ENCODE assay signal across 17 cellular contexts in the genomic region with DNA sequence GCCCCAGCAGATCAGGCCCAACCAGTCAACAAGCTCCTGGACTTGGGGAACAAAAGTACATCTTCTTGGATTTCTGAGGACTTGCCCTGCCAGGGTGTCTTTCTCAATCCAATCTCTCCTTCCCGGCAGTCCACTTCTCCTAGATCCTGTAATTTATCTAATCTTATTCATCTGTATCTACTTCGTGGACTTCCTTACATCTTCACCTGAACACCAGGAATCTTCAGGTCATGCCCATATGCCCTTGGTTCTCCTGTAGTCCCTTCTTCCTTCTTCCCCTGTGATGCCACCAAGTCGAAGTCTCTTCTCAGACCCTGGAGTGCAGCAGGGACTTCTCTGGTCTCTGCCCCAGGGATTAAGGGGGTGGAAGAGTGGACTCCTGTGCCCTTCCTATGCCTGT.
A peak's percentile ranks its signal among the peaks of the same experiment; 100 is the strongest.
DNase-seq lines count a peak whose midpoint lies in the region; ATAC-seq, FAIRE-seq and TF ChIP-seq lines count a peak whose summit lies in the region.
"Had no signal": no experiment of that assay in that cellular context is flagged by ENCODE, and none has a peak within 500 bp of the region (broad histone marks: within the 10 kb centered on the region; RNA-seq: fewer than 3 reads in every experiment).

No MANE protein-coding gene starts in this region.

- POLR2A ChIA-PET in activated CD4-positive, alpha-beta T cell treated with anti-CD3 and anti-CD28 coated beads, Interleukin-2, amount 10 ng/mL, durations not matched to agents 7 days and 5 days (lab: Charles Lee), result no interaction called here

- no peak overlapping the region for H3K4me3 Mint-ChIP-seq in activated CD4-positive, alpha-beta T cell treated with anti-CD3 and anti-CD28 coated beads, Interleukin-2, amount 10 ng/mL, durations not matched to agents 7 days and 5 days
- H3K4me3 Mint-ChIP-seq in neural crest cell, result no peak overlapping the region
- no peak overlapping the region for H3K4me3 Mint-ChIP-seq in activated T-cell treated with anti-CD3 and anti-CD28 coated beads, Interleukin-2, amount 50 U/mL, for 4 hours
- H3K4me3 Mint-ChIP-seq: CD4-positive, CD25-positive, alpha-beta regulatory T cell had no signal

- H3K36me3 ChIP-seq in bronchial epithelial cell (ENCODE audit: control insufficient read depth, insufficient read depth, low read length), result no peaks in the 10 kb centered on the region
- H3K36me3 ChIP-seq: HAP-1 had no signal

- no peaks in the 10 kb centered on the region for H3K36me3 Mint-ChIP-seq in activated CD4-positive, alpha-beta T cell treated with anti-CD3 and anti-CD28 coated beads, Interleukin-2, amount 10 ng/mL, durations not matched to agents 7 days and 5 days (ENCODE audit: low read depth)
- H3K36me3 Mint-ChIP-seq in neural crest cell (ENCODE audit: low read depth), result no peaks in the 10 kb centered on the region
- no peaks in the 10 kb centered on the region for H3K36me3 Mint-ChIP-seq in activated T-cell treated with anti-CD3 and anti-CD28 coated beads, Interleukin-2, amount 50 U/mL, for 4 hours (ENCODE audit: insufficient read depth)
- H3K36me3 Mint-ChIP-seq: CD4-positive, CD25-positive, alpha-beta regulatory T cell had no signal

- DNase-seq in activated CD4-positive, alpha-beta T cell treated with anti-CD3 and anti-CD28 coated beads, Interleukin-2, amount 10 ng/mL, durations not matched to agents 7 days and 5 days, result no peak
- DNase-seq in activated CD4-positive, alpha-beta T cell treated with anti-CD3 and anti-CD28 coated beads, Interleukin-2, amount 50 U/mL, for 4 hours, result no peak
- no peak for DNase-seq in bronchial epithelial cell (ENCODE audit: low read depth)
- DNase-seq in neural crest cell (ENCODE audit: low read depth, low spot score), result no peak
- no peak for DNase-seq in activated T-cell treated with anti-CD3 and anti-CD28 coated beads, Interleukin-2, amount 50 U/mL, for 4 hours
- DNase-seq in activated CD4-positive, CD25-positive, alpha-beta regulatory T cell treated with anti-CD3 and anti-CD28 coated beads, Interleukin-2, amount 50 U/mL, for 72 hours, result no peak
- DNase-seq in ureter (ENCODE audit: low spot score), result no peak
- DNase-seq: C1 segment of cervical spinal cord; Caco-2; CD4-positive, CD25-positive, alpha-beta regulatory T cell; GM23248 had no signal

- H3K27me3 Mint-ChIP-seq in activated CD4-positive, alpha-beta T cell treated with anti-CD3 and anti-CD28 coated beads, Interleukin-2, amount 10 ng/mL, durations not matched to agents 7 days and 5 days, result peaks cover 42% of the 10 kb centered on the region
- peaks cover 95% of the 10 kb centered on the region for H3K27me3 Mint-ChIP-seq in neural crest cell (ENCODE audit: low read depth)
- peaks cover 34% of the 10 kb centered on the region for H3K27me3 Mint-ChIP-seq in activated T-cell treated with anti-CD3 and anti-CD28 coated beads, Interleukin-2, amount 50 U/mL, for 4 hours (ENCODE audit: low read depth)

- ATAC-seq in activated T-cell treated with anti-CD3 and anti-CD28 coated beads, Interleukin-2, amount 50 U/mL, for 4 hours, result no peak

- H3K27me3 ChIP-seq in bronchial epithelial cell (ENCODE audit: control insufficient read depth, insufficient read depth, low read length), result peaks cover 5% of the 10 kb centered on the region

- H3K27ac Mint-ChIP-seq in activated CD4-positive, alpha-beta T cell treated with anti-CD3 and anti-CD28 coated beads, Interleukin-2, amount 10 ng/mL, durations not matched to agents 7 days and 5 days, result peak overlapping the region; percentile 15
- peak overlapping the region; percentile 45 for H3K27ac Mint-ChIP-seq in neural crest cell (ENCODE audit: unreplicated experiment)

- no peaks in the 10 kb centered on the region for H3K9me3 Mint-ChIP-seq in activated CD4-positive, alpha-beta T cell treated with anti-CD3 and anti-CD28 coated beads, Interleukin-2, amount 10 ng/mL, durations not matched to agents 7 days and 5 days
- peaks cover 13% of the 10 kb centered on the region for H3K9me3 Mint-ChIP-seq in neural crest cell
- no peaks in the 10 kb centered on the region for H3K9me3 Mint-ChIP-seq in activated T-cell treated with anti-CD3 and anti-CD28 coated beads, Interleukin-2, amount 50 U/mL, for 4 hours

- peak; percentile 7 for FAIRE-seq in bronchial epithelial cell (lab: Jason Lieb, UNC)
- FAIRE-seq: A549, D721Med, G401.6, GM12891, GM18507 had no signal

- CTCF ChIA-PET in activated CD4-positive, alpha-beta T cell treated with anti-CD3 and anti-CD28 coated beads, Interleukin-2, amount 10 ng/mL, durations not matched to agents 7 days and 5 days (lab: Charles Lee), result interaction anchor here (1.3 kb wide), 1 partner anchor 19 kb away, joined by 3 read pairs; no protein-coding TSS in a partner anchor

- H3K4me1 Mint-ChIP-seq in activated CD4-positive, alpha-beta T cell treated with anti-CD3 and anti-CD28 coated beads, Interleukin-2, amount 10 ng/mL, durations not matched to agents 7 days and 5 days, result no peaks in the 10 kb centered on the region
- H3K4me1 Mint-ChIP-seq in neural crest cell, result no peaks in the 10 kb centered on the region
- no peaks in the 10 kb centered on the region for H3K4me1 Mint-ChIP-seq in activated T-cell treated with anti-CD3 and anti-CD28 coated beads, Interleukin-2, amount 50 U/mL, for 4 hours (ENCODE audit: low read depth)
- H3K4me1 Mint-ChIP-seq: CD4-positive, CD25-positive, alpha-beta regulatory T cell had no signal

- no peak overlapping the region for H3K4me3 ChIP-seq in bronchial epithelial cell (ENCODE audit: low read depth, low read length)
- H3K4me3 ChIP-seq: A549, GM23248, HAP-1 had no signal

- no peak for TF ChIP-seq CTCF in bronchial epithelial cell (IDR thresholded peaks at IDR 0.05; ENCODE audit: insufficient read depth, low read length, severe bottlenecking)
- no peak for TF ChIP-seq CTCF in neural crest cell (conservative IDR thresholded peaks at IDR 0.05)
